In genomic region chr17:77438241-77439204, GRCh38 we compare ENCODE assay signal across 1 cellular context.
TF ChIP-seq lines count a peak whose summit lies in the region.

No MANE protein-coding gene starts in this region.

TF ChIP-seq in GM23338, 12 proteins besides CTCF, POLR2A, EP300 and RAD21 (continued from another document):
- no peak for TF ChIP-seq ZNF462 (CRISPR knock-in tag; IDR thresholded peaks at IDR 0.05)
